Comparison of ENCODE assay signal across 15 cellular contexts in the genomic region with DNA sequence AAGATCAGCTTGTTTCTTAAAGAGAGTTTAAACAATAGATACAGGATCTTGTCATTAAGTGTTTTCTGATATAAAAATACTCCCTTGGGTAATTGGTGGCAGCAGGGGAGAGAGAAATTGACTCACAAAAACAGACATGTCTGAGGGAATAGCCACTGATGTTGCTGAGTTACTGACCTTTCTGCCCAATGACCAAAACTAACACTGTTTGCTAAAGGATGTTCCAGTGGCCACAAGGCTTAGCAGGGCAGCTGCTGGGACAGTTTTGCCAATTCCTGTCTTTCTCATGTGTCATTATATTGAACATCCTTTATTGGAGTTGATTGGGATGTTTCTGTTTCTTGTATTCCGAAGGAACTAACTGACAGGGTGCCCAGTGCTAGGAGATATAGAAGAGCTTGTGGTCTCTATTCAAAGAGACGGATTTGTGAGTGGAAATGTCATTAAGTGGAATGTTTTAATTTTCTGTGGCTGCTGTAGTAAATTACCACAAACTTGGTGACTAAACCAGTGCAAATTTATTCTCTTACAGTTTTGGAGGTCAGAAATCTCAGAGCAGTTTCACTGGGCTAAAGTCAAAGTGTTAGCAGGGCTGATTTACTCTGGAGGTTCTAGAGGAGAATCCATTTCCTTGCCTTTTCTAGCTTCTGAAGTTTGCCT.
"Had no signal": no experiment of that assay in that cellular context is flagged by ENCODE, and none has a peak within 500 bp of the region (broad histone marks: within the 10 kb centered on the region; RNA-seq: fewer than 3 reads in every experiment).

No MANE protein-coding gene starts in this region.

- H3K4me1 ChIP-seq: adrenal gland had no signal

- H3K27me3 ChIP-seq: adrenal gland had no signal

- H3K4me3 ChIP-seq: adrenal gland, coronary artery, mucosa of descending colon, psoas muscle had no signal

- H3K27ac ChIP-seq: adrenal gland, coronary artery, psoas muscle, WERI-Rb-1 had no signal

- H3K9me3 ChIP-seq: adrenal gland, mucosa of descending colon, psoas muscle had no signal

- DNase-seq: activated CD4-positive, alpha-beta T cell treated with anti-CD3 and anti-CD28 coated beads for 4 hours; activated naive CD4-positive, alpha-beta T cell treated with anti-CD3 and anti-CD28 coated beads, Interleukin-2, amount 50 U/mL, for 16 hours; adrenal gland; caudate nucleus; effector CD4-positive, alpha-beta T cell; foreskin melanocyte; head of caudate nucleus; mucosa of descending colon; occipital lobe; psoas muscle; stimulated activated CD4-positive, alpha-beta T cell treated with anti-CD3 and anti-CD28 coated beads, Interleukin-2, amount 100 ng/mL, for 48 hours; stimulated activated naive CD4-positive, alpha-beta T cell treated with Interleukin-2 at 50 U/mL for 16 hours; T1000; WERI-Rb-1 had no signal

- H3K36me3 ChIP-seq: adrenal gland, WERI-Rb-1 had no signal
